Comparison of ENCODE assay signal across 13 cellular contexts in the genomic region with DNA sequence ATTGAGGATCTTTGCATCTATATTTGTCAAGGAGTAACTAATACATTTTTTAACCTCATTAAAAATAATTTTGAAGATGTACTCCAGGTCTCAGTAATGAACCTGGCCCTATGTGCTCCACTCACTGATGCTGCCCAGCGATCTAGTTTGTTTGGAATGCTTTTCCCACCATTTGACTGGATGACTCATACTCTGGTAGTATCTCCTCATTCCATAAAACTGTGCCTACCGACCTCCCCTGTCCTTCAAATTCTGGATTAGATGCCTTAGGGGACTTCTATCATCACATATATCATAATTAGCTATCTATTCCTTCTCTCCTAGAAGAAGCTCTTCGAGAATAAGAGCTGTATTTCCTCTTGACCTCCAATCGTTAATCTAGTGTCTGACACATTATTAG.
DNase-seq lines count a peak whose midpoint lies in the region; ATAC-seq, FAIRE-seq and TF ChIP-seq lines count a peak whose summit lies in the region.
"Had no signal": no experiment of that assay in that cellular context is flagged by ENCODE, and none has a peak within 500 bp of the region (broad histone marks: within the 10 kb centered on the region; RNA-seq: fewer than 3 reads in every experiment).

No MANE protein-coding gene starts in this region.

- H3K79me2 ChIP-seq in mesendoderm (ENCODE audit: control insufficient read depth, insufficient read depth, low read length), result peaks cover 6% of the 10 kb centered on the region

- FAIRE-seq in bronchial epithelial cell (lab: Jason Lieb, UNC), result no peak

- no peak overlapping the region for H3K23ac ChIP-seq in mesendoderm (ENCODE audit: low read length)

- no CpG with 5 or more reads among the region's 4 CpGs for WGBS in mesendoderm (ENCODE audit: extremely low coverage, insufficient coverage, low lambda C conversion rate)

- TF ChIP-seq CTCF in bronchial epithelial cell (IDR thresholded peaks at IDR 0.05; ENCODE audit: insufficient read depth, low read length, severe bottlenecking) (no peak), GM13977 (IDR thresholded peaks at IDR 0.05; ENCODE audit: extremely low read depth, insufficient read depth, missing control alignments) (no peak)

- no peak overlapping the region for H2AK5ac ChIP-seq in mesendoderm (ENCODE audit: low read length)

- H2BK120ac ChIP-seq in mesendoderm (ENCODE audit: low read depth, low read length), result no peak overlapping the region

- peaks cover 2% of the 10 kb centered on the region for H3K4me1 ChIP-seq in mesendoderm (ENCODE audit: control insufficient read depth, low read depth, low read length)

- in situ Hi-C loops in GM13977 (cut with MboI; ENCODE audit: low pct_unique_long_range_greater_than_20kb, low sequenced_read_pairs, unreplicated experiment), result no loop called here

- no peaks in the 10 kb centered on the region for H3K36me3 ChIP-seq in bronchial epithelial cell (ENCODE audit: control insufficient read depth, insufficient read depth, low read length)
- H3K36me3 ChIP-seq in mesendoderm (ENCODE audit: control insufficient read depth, insufficient read depth, low read length), result no peaks in the 10 kb centered on the region

- H3K4me3 ChIP-seq in bronchial epithelial cell (ENCODE audit: low read depth, low read length) (no peak overlapping the region), mesendoderm (ENCODE audit: low read length) (no peak overlapping the region)

- no peak overlapping the region for H4K5ac ChIP-seq in mesendoderm (ENCODE audit: low read length)

- no peak overlapping the region for H3K27ac ChIP-seq in mesendoderm (ENCODE audit: low read depth, low read length)

- H3K27me3 ChIP-seq in bronchial epithelial cell (ENCODE audit: control insufficient read depth, insufficient read depth, low read length) (no peaks in the 10 kb centered on the region), mesendoderm (ENCODE audit: insufficient read depth, low read length, poor library complexity) (no peaks in the 10 kb centered on the region)

- H4K8ac ChIP-seq in mesendoderm (ENCODE audit: low read depth, low read length), result no peak overlapping the region

- no peak overlapping the region for H3K4ac ChIP-seq in mesendoderm (ENCODE audit: low read depth, low read length)

- no peak overlapping the region for H3K18ac ChIP-seq in mesendoderm (ENCODE audit: low read length)

- peaks cover 7% of the 10 kb centered on the region for H3K79me1 ChIP-seq in mesendoderm (ENCODE audit: low read length)

- no peak overlapping the region for H2BK15ac ChIP-seq in mesendoderm (replicated peaks; ENCODE audit: low read depth)

- no peak for ATAC-seq in HG02870 (IDR thresholded peaks at IDR 0.05; ENCODE audit: unreplicated experiment)
- ATAC-seq: stimulated activated effector memory CD8-positive, alpha-beta T cell treated with anti-CD3 and anti-CD28 coated beads, Interleukin-12 subunit alpha, Interleukin-12 subunit beta, amount 100 ng/mL, for 72 hours had no signal

- H2BK5ac ChIP-seq in mesendoderm (ENCODE audit: low read length), result no peak overlapping the region

- DNase-seq in Daoy (ENCODE audit: low read depth), result peak; percentile 69
- peak; percentile 32 for DNase-seq in LoVo (ENCODE audit: low spot score)
- DNase-seq in bronchial epithelial cell (ENCODE audit: low read depth), result peak; percentile 66
- DNase-seq in mesendoderm, result peak; percentile 86
- no peak for DNase-seq in activated naive CD4-positive, alpha-beta T cell treated with Interleukin-2 at 50 U/mL for 16 hours
- no peak for DNase-seq in GM13977 (ENCODE audit: low spot score)
- no peak for DNase-seq in AML-193 (lab: John Stamatoyannopoulos, UW)
- DNase-seq: activated T-cell treated with anti-CD3 and anti-CD28 coated beads, Interleukin-2, amount 50 U/mL, for 72 hours; hypothalamus; NCI-H1048; nephron progenitor cell had no signal

- H3K56ac ChIP-seq in mesendoderm (ENCODE audit: low read length), result no peak overlapping the region

- no peak overlapping the region for H3K9ac ChIP-seq in mesendoderm (ENCODE audit: low read length)

- H3K4me2 ChIP-seq in mesendoderm (ENCODE audit: low read length), result no peak overlapping the region

Comparison
In these comparisons a context has a peak if more than half of its experiments do, and no peak if none do; other contexts are left out.
1. DNase-seq: peak in Daoy (single experiment), LoVo (single experiment), bronchial epithelial cell (single experiment) and mesendoderm (single experiment); none in activated naive CD4-positive, alpha-beta T cell treated with Interleukin-2 at 50 U/mL for 16 hours (single experiment), GM13977 (single experiment) and AML-193 (0 of 2).